Comparison of ENCODE assay signal across 1 cellular context in genomic region chr1:27297903-27298302, GRCh38.
TF ChIP-seq lines count a peak whose summit lies in the region.

No MANE protein-coding gene starts in this region.

TF ChIP-seq in IMR-90, 13 proteins besides CTCF, POLR2A, EP300 and RAD21:
- no peak for TF ChIP-seq RCOR1 (IDR thresholded peaks at IDR 0.05; ENCODE audit: insufficient replicate concordance, low read length)
- TF ChIP-seq, protein P1, sequence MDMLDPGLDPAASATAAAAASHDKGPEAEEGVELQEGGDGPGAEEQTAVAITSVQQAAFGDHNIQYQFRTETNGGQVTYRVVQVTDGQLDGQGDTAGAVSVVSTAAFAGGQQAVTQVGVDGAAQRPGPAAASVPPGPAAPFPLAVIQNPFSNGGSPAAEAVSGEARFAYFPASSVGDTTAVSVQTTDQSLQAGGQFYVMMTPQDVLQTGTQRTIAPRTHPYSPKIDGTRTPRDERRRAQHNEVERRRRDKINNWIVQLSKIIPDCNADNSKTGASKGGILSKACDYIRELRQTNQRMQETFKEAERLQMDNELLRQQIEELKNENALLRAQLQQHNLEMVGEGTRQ (IDR thresholded peaks at IDR 0.05; ENCODE audit: low read depth, low read length), result no peak
- no peak for TF ChIP-seq MAFK (IDR thresholded peaks at IDR 0.05; ENCODE audit: low read depth, low read length)
- TF ChIP-seq BHLHE40 (IDR thresholded peaks at IDR 0.05; ENCODE audit: low read depth, low read length), result no peak
- TF ChIP-seq, protein P2, sequence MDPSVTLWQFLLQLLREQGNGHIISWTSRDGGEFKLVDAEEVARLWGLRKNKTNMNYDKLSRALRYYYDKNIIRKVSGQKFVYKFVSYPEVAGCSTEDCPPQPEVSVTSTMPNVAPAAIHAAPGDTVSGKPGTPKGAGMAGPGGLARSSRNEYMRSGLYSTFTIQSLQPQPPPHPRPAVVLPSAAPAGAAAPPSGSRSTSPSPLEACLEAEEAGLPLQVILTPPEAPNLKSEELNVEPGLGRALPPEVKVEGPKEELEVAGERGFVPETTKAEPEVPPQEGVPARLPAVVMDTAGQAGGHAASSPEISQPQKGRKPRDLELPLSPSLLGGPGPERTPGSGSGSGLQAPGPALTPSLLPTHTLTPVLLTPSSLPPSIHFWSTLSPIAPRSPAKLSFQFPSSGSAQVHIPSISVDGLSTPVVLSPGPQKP (IDR thresholded peaks at IDR 0.05; ENCODE audit: borderline replicate concordance, low read depth, low read length), result no peak
- TF ChIP-seq CHD1 (IDR thresholded peaks at IDR 0.05; ENCODE audit: low read depth, low read length), result no peak
- no peak for TF ChIP-seq SMC3 (IDR thresholded peaks at IDR 0.05; ENCODE audit: low read depth, low read length)
- TF ChIP-seq CEBPB (IDR thresholded peaks at IDR 0.05; ENCODE audit: low read depth, low read length), result no peak
- TF ChIP-seq RFX5 (IDR thresholded peaks at IDR 0.05; ENCODE audit: low read depth, low read length), result no peak
- no peak for TF ChIP-seq FOS (IDR thresholded peaks at IDR 0.05; ENCODE audit: low read depth, low read length)
- no peak for TF ChIP-seq MAZ (IDR thresholded peaks at IDR 0.05; ENCODE audit: borderline replicate concordance, low read depth, low read length)
- no peak for TF ChIP-seq MXI1 (IDR thresholded peaks at IDR 0.05; ENCODE audit: borderline replicate concordance, low read depth, low read length)
- TF ChIP-seq NFE2L2 (IDR thresholded peaks at IDR 0.05; ENCODE audit: low read depth, low read length), result no peak
